ENCODE assay signal across 1 cellular context in genomic region chr4:154626793-154627484, GRCh38.
A peak's percentile ranks its signal among the peaks of the same experiment; 100 is the strongest.
TF ChIP-seq lines count a peak whose summit lies in the region.

No MANE protein-coding gene starts in this region.

TF ChIP-seq in HepG2, 621 proteins besides CTCF, POLR2A, EP300 and RAD21 (continued from another document and continues in another):
- TF ChIP-seq AFF4 (CRISPR knock-in tag; IDR thresholded peaks at IDR 0.05) (no peak), CBFB (CRISPR knock-in tag; IDR thresholded peaks at IDR 0.05) (0 out of 2 replicates have a peak, but pooled peaks have one; percentile 19), ZNF547 (CRISPR knock-in tag; IDR thresholded peaks at IDR 0.05) (no peak), ASH2L (IDR thresholded peaks at IDR 0.05; ENCODE audit: insufficient read length, low read depth, low read length) (no peak), NFIB (CRISPR knock-in tag; IDR thresholded peaks at IDR 0.05; ENCODE audit: borderline replicate concordance) (no peak), SMARCE1 (IDR thresholded peaks at IDR 0.05; ENCODE audit: borderline replicate concordance) (no peak), RELA (CRISPR knock-in tag; IDR thresholded peaks at IDR 0.05) (no peak), ZNF746 (CRISPR knock-in tag; IDR thresholded peaks at IDR 0.05) (0 out of 2 replicates have a peak, but pooled peaks have one; percentile 37), ZNF18 (CRISPR knock-in tag; IDR thresholded peaks at IDR 0.05; ENCODE audit: insufficient replicate concordance) (no peak), EHMT2 (IDR thresholded peaks at IDR 0.05; ENCODE audit: borderline replicate concordance, low read depth, low read length) (no peak), ZBTB10 (CRISPR knock-in tag; IDR thresholded peaks at IDR 0.05; ENCODE audit: borderline replicate concordance) (no peak), GABPA (IDR thresholded peaks at IDR 0.05; ENCODE audit: low read depth, low read length) (no peak), GABPA (CRISPR knock-in tag; IDR thresholded peaks at IDR 0.05; ENCODE audit: low read depth) (no peak), DDIT3 (CRISPR knock-in tag; IDR thresholded peaks at IDR 0.05) (no peak), ZNF569 (CRISPR knock-in tag; IDR thresholded peaks at IDR 0.05; ENCODE audit: borderline replicate concordance) (no peak), ZNF713 (CRISPR knock-in tag; IDR thresholded peaks at IDR 0.05) (no peak), ZNF556 (CRISPR knock-in tag; IDR thresholded peaks at IDR 0.05; ENCODE audit: borderline replicate concordance) (peak; percentile 75; the same call in 1 of the 2 replicates), ATRX (CRISPR knock-in tag; IDR thresholded peaks at IDR 0.05; ENCODE audit: borderline replicate concordance) (no peak), ZNF709 (CRISPR knock-in tag; IDR thresholded peaks at IDR 0.05) (peak; percentile 72; the same call in 1 of the 2 replicates), CBX5 (CRISPR knock-in tag; IDR thresholded peaks at IDR 0.05; ENCODE audit: borderline replicate concordance) (no peak), ZNF354B (CRISPR knock-in tag; IDR thresholded peaks at IDR 0.05) (no peak), ZNF777 (CRISPR knock-in tag; IDR thresholded peaks at IDR 0.05) (peak; percentile 33; the same call in 1 of the 2 replicates), ZFP82 (CRISPR knock-in tag; IDR thresholded peaks at IDR 0.05; ENCODE audit: borderline replicate concordance) (no peak), BCL3 (CRISPR knock-in tag; IDR thresholded peaks at IDR 0.05) (no peak), KLF6 (CRISPR knock-in tag; IDR thresholded peaks at IDR 0.05) (no peak), RBM22 (optimal IDR thresholded peaks at IDR 0.05; ENCODE audit: low read length) (no peak), ZMYM4 (CRISPR knock-in tag; IDR thresholded peaks at IDR 0.05) (peak; percentile 48; the same call in 1 of the 2 replicates), ZNF383 (CRISPR knock-in tag; IDR thresholded peaks at IDR 0.05; ENCODE audit: borderline replicate concordance) (no peak), ZNF879 (CRISPR knock-in tag; IDR thresholded peaks at IDR 0.05) (no peak), ZNF644 (CRISPR knock-in tag; IDR thresholded peaks at IDR 0.05; ENCODE audit: low read depth) (no peak), MXD4 (CRISPR knock-in tag; IDR thresholded peaks at IDR 0.05) (0 out of 2 replicates have a peak, but pooled peaks have one; percentile 33), ZNF292 (CRISPR knock-in tag; IDR thresholded peaks at IDR 0.05; ENCODE audit: borderline replicate concordance, low read depth) (no peak), ARNT (IDR thresholded peaks at IDR 0.05) (no peak), ARNTL (CRISPR knock-in tag; IDR thresholded peaks at IDR 0.05) (no peak), ZSCAN5A (CRISPR knock-in tag; IDR thresholded peaks at IDR 0.05; ENCODE audit: borderline replicate concordance) (no peak), MEIS2 (CRISPR knock-in tag; IDR thresholded peaks at IDR 0.05) (peak; percentile 47; the same call in 1 of the 2 replicates), ZNF839 (CRISPR knock-in tag; IDR thresholded peaks at IDR 0.05; ENCODE audit: borderline replicate concordance) (no peak), CAMTA2 (CRISPR knock-in tag; IDR thresholded peaks at IDR 0.05; ENCODE audit: borderline replicate concordance) (0 out of 2 replicates have a peak, but pooled peaks have one; percentile 32), SNRNP70 (IDR thresholded peaks at IDR 0.05; ENCODE audit: low read depth, low read length) (no peak), SRF (IDR thresholded peaks at IDR 0.05; ENCODE audit: low read depth, low read length) (no peak), KAT8 (CRISPR knock-in tag; IDR thresholded peaks at IDR 0.05) (no peak), RBM39 (IDR thresholded peaks at IDR 0.05; ENCODE audit: low read depth, low read length, poor library complexity, severe bottlenecking) (peak; percentile 25)
- TF ChIP-seq, protein P1, sequence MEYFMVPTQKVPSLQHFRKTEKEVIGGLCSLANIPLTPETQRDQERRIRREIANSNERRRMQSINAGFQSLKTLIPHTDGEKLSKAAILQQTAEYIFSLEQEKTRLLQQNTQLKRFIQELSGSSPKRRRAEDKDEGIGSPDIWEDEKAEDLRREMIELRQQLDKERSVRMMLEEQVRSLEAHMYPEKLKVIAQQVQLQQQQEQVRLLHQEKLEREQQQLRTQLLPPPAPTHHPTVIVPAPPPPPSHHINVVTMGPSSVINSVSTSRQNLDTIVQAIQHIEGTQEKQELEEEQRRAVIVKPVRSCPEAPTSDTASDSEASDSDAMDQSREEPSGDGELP (IDR thresholded peaks at IDR 0.05; ENCODE audit: borderline replicate concordance, low read depth), result no peak
- TF ChIP-seq, protein P2, sequence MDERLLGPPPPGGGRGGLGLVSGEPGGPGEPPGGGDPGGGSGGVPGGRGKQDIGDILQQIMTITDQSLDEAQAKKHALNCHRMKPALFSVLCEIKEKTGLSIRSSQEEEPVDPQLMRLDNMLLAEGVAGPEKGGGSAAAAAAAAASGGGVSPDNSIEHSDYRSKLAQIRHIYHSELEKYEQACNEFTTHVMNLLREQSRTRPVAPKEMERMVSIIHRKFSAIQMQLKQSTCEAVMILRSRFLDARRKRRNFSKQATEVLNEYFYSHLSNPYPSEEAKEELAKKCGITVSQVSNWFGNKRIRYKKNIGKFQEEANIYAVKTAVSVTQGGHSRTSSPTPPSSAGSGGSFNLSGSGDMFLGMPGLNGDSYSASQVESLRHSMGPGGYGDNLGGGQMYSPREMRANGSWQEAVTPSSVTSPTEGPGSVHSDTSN (CRISPR knock-in tag; IDR thresholded peaks at IDR 0.05), result no peak
- TF ChIP-seq, protein P3, sequence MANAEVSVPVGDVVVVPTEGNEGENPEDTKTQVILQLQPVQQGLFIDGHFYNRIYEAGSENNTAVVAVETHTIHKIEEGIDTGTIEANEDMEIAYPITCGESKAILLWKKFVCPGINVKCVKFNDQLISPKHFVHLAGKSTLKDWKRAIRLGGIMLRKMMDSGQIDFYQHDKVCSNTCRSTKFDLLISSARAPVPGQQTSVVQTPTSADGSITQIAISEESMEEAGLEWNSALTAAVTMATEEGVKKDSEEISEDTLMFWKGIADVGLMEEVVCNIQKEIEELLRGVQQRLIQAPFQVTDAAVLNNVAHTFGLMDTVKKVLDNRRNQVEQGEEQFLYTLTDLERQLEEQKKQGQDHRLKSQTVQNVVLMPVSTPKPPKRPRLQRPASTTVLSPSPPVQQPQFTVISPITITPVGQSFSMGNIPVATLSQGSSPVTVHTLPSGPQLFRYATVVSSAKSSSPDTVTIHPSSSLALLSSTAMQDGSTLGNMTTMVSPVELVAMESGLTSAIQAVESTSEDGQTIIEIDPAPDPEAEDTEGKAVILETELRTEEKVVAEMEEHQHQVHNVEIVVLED (CRISPR knock-in tag; IDR thresholded peaks at IDR 0.05; ENCODE audit: borderline replicate concordance), result peak; percentile 34; the same call in 1 of the 2 replicates
- TF ChIP-seq, protein P4, sequence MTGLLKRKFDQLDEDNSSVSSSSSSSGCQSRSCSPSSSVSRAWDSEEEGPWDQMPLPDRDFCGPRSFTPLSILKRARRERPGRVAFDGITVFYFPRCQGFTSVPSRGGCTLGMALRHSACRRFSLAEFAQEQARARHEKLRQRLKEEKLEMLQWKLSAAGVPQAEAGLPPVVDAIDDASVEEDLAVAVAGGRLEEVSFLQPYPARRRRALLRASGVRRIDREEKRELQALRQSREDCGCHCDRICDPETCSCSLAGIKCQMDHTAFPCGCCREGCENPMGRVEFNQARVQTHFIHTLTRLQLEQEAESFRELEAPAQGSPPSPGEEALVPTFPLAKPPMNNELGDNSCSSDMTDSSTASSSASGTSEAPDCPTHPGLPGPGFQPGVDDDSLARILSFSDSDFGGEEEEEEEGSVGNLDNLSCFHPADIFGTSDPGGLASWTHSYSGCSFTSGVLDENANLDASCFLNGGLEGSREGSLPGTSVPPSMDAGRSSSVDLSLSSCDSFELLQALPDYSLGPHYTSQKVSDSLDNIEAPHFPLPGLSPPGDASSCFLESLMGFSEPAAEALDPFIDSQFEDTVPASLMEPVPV (CRISPR knock-in tag; IDR thresholded peaks at IDR 0.05), result no peak
- TF ChIP-seq, protein P5, sequence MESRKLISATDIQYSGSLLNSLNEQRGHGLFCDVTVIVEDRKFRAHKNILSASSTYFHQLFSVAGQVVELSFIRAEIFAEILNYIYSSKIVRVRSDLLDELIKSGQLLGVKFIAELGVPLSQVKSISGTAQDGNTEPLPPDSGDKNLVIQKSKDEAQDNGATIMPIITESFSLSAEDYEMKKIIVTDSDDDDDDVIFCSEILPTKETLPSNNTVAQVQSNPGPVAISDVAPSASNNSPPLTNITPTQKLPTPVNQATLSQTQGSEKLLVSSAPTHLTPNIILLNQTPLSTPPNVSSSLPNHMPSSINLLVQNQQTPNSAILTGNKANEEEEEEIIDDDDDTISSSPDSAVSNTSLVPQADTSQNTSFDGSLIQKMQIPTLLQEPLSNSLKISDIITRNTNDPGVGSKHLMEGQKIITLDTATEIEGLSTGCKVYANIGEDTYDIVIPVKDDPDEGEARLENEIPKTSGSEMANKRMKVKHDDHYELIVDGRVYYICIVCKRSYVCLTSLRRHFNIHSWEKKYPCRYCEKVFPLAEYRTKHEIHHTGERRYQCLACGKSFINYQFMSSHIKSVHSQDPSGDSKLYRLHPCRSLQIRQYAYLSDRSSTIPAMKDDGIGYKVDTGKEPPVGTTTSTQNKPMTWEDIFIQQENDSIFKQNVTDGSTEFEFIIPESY (CRISPR knock-in tag; IDR thresholded peaks at IDR 0.05), result peak; percentile 75
